ENCODE assay signal across 1 cellular context in the genomic region with DNA sequence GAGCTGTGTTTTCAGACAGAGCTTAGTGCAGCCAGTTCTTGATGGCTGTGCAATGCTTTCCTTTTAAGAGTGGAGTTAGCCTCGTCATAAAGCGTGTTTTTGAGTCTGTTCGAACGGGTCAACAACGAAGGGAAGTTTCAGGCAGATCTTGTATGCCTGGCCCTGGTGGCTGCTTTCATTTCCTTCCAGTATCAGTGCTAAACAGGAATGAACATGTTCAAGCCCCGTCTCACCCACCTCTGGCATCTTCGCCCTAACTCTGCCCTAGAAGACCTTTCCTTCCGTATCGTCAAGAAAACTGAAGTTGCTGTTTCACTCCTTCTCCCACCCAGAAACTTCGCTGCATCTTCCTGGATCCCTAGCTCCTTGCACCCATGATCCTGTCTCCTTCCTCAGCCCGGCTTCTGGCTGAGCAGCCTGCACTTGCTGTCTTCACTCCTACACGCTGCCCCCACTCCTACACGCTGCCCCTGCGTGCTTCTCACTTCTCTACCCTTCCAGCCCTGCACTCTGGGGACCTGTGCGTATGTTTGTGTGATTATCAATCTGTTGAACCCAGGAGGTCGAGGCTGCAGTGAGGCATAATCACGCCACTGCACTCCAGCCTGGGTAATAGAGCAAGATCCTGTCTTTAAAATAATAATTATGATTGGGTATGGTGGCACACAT.
TF ChIP-seq lines count a peak whose summit lies in the region.

No MANE protein-coding gene starts in this region.

TF ChIP-seq in HepG2, 621 proteins besides CTCF, POLR2A, EP300 and RAD21:
- TF ChIP-seq, protein P1, sequence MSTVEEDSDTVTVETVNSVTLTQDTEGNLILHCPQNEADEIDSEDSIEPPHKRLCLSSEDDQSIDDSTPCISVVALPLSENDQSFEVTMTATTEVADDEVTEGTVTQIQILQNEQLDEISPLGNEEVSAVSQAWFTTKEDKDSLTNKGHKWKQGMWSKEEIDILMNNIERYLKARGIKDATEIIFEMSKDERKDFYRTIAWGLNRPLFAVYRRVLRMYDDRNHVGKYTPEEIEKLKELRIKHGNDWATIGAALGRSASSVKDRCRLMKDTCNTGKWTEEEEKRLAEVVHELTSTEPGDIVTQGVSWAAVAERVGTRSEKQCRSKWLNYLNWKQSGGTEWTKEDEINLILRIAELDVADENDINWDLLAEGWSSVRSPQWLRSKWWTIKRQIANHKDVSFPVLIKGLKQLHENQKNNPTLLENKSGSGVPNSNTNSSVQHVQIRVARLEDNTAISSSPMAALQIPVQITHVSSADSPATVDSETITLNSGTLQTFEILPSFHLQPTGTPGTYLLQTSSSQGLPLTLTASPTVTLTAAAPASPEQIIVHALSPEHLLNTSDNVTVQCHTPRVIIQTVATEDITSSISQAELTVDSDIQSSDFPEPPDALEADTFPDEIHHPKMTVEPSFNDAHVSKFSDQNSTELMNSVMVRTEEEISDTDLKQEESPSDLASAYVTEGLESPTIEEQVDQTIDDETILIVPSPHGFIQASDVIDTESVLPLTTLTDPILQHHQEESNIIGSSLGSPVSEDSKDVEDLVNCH (CRISPR knock-in tag; IDR thresholded peaks at IDR 0.05): no peak
- TF ChIP-seq, protein P2, sequence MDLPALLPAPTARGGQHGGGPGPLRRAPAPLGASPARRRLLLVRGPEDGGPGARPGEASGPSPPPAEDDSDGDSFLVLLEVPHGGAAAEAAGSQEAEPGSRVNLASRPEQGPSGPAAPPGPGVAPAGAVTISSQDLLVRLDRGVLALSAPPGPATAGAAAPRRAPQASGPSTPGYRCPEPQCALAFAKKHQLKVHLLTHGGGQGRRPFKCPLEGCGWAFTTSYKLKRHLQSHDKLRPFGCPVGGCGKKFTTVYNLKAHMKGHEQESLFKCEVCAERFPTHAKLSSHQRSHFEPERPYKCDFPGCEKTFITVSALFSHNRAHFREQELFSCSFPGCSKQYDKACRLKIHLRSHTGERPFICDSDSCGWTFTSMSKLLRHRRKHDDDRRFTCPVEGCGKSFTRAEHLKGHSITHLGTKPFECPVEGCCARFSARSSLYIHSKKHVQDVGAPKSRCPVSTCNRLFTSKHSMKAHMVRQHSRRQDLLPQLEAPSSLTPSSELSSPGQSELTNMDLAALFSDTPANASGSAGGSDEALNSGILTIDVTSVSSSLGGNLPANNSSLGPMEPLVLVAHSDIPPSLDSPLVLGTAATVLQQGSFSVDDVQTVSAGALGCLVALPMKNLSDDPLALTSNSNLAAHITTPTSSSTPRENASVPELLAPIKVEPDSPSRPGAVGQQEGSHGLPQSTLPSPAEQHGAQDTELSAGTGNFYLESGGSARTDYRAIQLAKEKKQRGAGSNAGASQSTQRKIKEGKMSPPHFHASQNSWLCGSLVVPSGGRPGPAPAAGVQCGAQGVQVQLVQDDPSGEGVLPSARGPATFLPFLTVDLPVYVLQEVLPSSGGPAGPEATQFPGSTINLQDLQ (CRISPR knock-in tag; IDR thresholded peaks at IDR 0.05): no peak
- no peak for TF ChIP-seq ZNF644 (CRISPR knock-in tag; IDR thresholded peaks at IDR 0.05; ENCODE audit: low read depth)
- no peak for TF ChIP-seq PRPF4 (IDR thresholded peaks at IDR 0.05; ENCODE audit: low read depth, low read length, poor library complexity, severe bottlenecking)
- no peak for TF ChIP-seq ZNF672 (CRISPR knock-in tag; IDR thresholded peaks at IDR 0.05)
- peak; percentile 22; the same call in 1 of the 2 replicates for TF ChIP-seq ZNF317 (CRISPR knock-in tag; IDR thresholded peaks at IDR 0.05)
- peak; percentile 45; the same call in 1 of the 2 replicates for TF ChIP-seq ZNF788 (CRISPR knock-in tag; IDR thresholded peaks at IDR 0.05; ENCODE audit: borderline replicate concordance)
- TF ChIP-seq, protein P3, sequence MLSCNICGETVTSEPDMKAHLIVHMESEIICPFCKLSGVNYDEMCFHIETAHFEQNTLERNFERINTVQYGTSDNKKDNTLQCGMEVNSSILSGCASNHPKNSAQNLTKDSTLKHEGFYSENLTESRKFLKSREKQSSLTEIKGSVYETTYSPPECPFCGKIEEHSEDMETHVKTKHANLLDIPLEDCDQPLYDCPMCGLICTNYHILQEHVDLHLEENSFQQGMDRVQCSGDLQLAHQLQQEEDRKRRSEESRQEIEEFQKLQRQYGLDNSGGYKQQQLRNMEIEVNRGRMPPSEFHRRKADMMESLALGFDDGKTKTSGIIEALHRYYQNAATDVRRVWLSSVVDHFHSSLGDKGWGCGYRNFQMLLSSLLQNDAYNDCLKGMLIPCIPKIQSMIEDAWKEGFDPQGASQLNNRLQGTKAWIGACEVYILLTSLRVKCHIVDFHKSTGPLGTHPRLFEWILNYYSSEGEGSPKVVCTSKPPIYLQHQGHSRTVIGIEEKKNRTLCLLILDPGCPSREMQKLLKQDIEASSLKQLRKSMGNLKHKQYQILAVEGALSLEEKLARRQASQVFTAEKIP (CRISPR knock-in tag; IDR thresholded peaks at IDR 0.05; ENCODE audit: borderline replicate concordance): no peak
